In genomic region chr11:11463397-11463796, GRCh38 we compare ENCODE assay signal across 12 cellular contexts.
DNase-seq lines count a peak whose midpoint lies in the region; ATAC-seq and TF ChIP-seq lines count a peak whose summit lies in the region.
"Had no signal": no experiment of that assay in that cellular context is flagged by ENCODE, and none has a peak within 500 bp of the region (broad histone marks: within the 10 kb centered on the region; RNA-seq: fewer than 3 reads in every experiment).

No MANE protein-coding gene starts in this region.

- peak overlapping the region; percentile 19 for H3K4me2 ChIP-seq in hepatocyte

- no peak overlapping the region for H2AFZ ChIP-seq in hepatocyte

- peak; percentile 76 for DNase-seq in BE2C
- peak; percentile 73 for DNase-seq in HEK293T (ENCODE audit: extremely low spot score)
- DNase-seq in NCI-H526 treated with DMSO at 0.1 percent for 48 hours (lab: John Stamatoyannopoulos, UW) = peak; percentile 95
- peak; percentile 19 for DNase-seq in hepatocyte (ENCODE audit: low spot score)
- DNase-seq in globus pallidus (ENCODE audit: low spot score) = no peak
- no peak for DNase-seq in activated naive CD4-positive, alpha-beta T cell (lab: John Stamatoyannopoulos, UW)
- DNase-seq: activated CD8-positive, alpha-beta memory T cell treated with anti-CD3 and anti-CD28 coated beads, Interleukin-2, amount 10 ng/mL, durations not matched to agents 7 days and 5 days; PC-3; thyroid gland had no signal

- peaks cover 9% of the 10 kb centered on the region for H3K4me1 ChIP-seq in BE2C
- H3K4me1 ChIP-seq in hepatocyte (ENCODE audit: insufficient read depth) = peaks cover 14% of the 10 kb centered on the region

- no peaks in the 10 kb centered on the region for H3K9me2 ChIP-seq in hepatocyte (replicated peaks; ENCODE audit: insufficient read depth)

- CTCF ChIA-PET in HEK293T (lab: Yijun Ruan, JAX) = interaction anchor here (0.6 kb wide), 1 partner anchor 196 kb away, joined by 3 read pairs; no protein-coding TSS in a partner anchor

- POLR2A ChIA-PET in HEK293T (lab: Yijun Ruan, JAX) = no interaction called here

- no peak overlapping the region for H3K27ac ChIP-seq in hepatocyte
- H3K27ac ChIP-seq: adrenal gland, thyroid gland had no signal

- H4K20me1 ChIP-seq in hepatocyte (ENCODE audit: insufficient read depth, poor library complexity, severe bottlenecking) = no peaks in the 10 kb centered on the region

- ATAC-seq in HG02623 (IDR thresholded peaks at IDR 0.05; ENCODE audit: unreplicated experiment) (no peak), HG03342 (IDR thresholded peaks at IDR 0.05; ENCODE audit: unreplicated experiment) (no peak)
- ATAC-seq: activated CD8-positive, alpha-beta memory T cell treated with anti-CD3 and anti-CD28 coated beads, Interleukin-2, amount 10 ng/mL, durations not matched to agents 7 days and 5 days; PC-3 had no signal

- no peak for TF ChIP-seq CTCF in BE2C (IDR thresholded peaks at IDR 0.05; ENCODE audit: low read depth, low read length)
- no peak for TF ChIP-seq CTCF in hepatocyte (IDR thresholded peaks at IDR 0.05; ENCODE audit: poor library complexity)

- H3K9me3 ChIP-seq in BE2C = no peaks in the 10 kb centered on the region
- H3K9me3 ChIP-seq in hepatocyte (ENCODE audit: low read depth) = no peaks in the 10 kb centered on the region
- H3K9me3 ChIP-seq: adrenal gland, thyroid gland had no signal

- WGBS in hepatocyte (ENCODE audit: low lambda C conversion rate, missing lambda C conversion rate) = 38% methylated on average over 9 of the region's 9 CpGs

- H3K27me3 ChIP-seq in BE2C (peaks cover 58% of the 10 kb centered on the region), hepatocyte (no peaks in the 10 kb centered on the region)
- H3K27me3 ChIP-seq: adrenal gland, thyroid gland had no signal

- H3K36me3 ChIP-seq in BE2C = no peaks in the 10 kb centered on the region
- no peaks in the 10 kb centered on the region for H3K36me3 ChIP-seq in hepatocyte (replicated peaks; ENCODE audit: insufficient read depth, low read depth)
- H3K36me3 ChIP-seq: adrenal gland, thyroid gland had no signal

- no peaks in the 10 kb centered on the region for H3K79me2 ChIP-seq in hepatocyte

- no peak overlapping the region for H3K4me3 ChIP-seq in BE2C (ENCODE audit: low read depth, low read length)
- no peak overlapping the region for H3K4me3 ChIP-seq in hepatocyte
- H3K4me3 ChIP-seq: adrenal gland, thyroid gland had no signal

TF ChIP-seq in HEK293T, 16 proteins besides CTCF, POLR2A, EP300 and RAD21:
- TF ChIP-seq FOXA1 (IDR thresholded peaks at IDR 0.05) (no peak), TARDBP (IDR thresholded peaks at IDR 0.05) (no peak), L3MBTL2 (conservative IDR thresholded peaks at IDR 0.05) (no peak), FOXK2 (IDR thresholded peaks at IDR 0.05) (no peak), SP1 (IDR thresholded peaks at IDR 0.05) (no peak), LEF1 (IDR thresholded peaks at IDR 0.05; ENCODE audit: borderline replicate concordance) (no peak), CTBP1 (IDR thresholded peaks at IDR 0.05; ENCODE audit: borderline replicate concordance) (peak; percentile 91), ARNT (IDR thresholded peaks at IDR 0.05) (peak; percentile 94), BHLHE40 (IDR thresholded peaks at IDR 0.05; ENCODE audit: borderline replicate concordance) (no peak), FOXM1 (IDR thresholded peaks at IDR 0.05; ENCODE audit: borderline replicate concordance) (no peak), PKNOX1 (IDR thresholded peaks at IDR 0.05) (peak; percentile 96), ZNF384 (IDR thresholded peaks at IDR 0.05) (no peak), NFRKB (IDR thresholded peaks at IDR 0.05) (no peak)

Comparison
In these comparisons a context has a peak if more than half of its experiments do, and no peak if none do; other contexts are left out.
1. DNase-seq: peak in BE2C (single experiment), HEK293T (single experiment), NCI-H526 treated with DMSO at 0.1 percent for 48 hours (single experiment) and hepatocyte (single experiment); none in globus pallidus (single experiment) and activated naive CD4-positive, alpha-beta T cell (0 of 4).